In the genomic region with DNA sequence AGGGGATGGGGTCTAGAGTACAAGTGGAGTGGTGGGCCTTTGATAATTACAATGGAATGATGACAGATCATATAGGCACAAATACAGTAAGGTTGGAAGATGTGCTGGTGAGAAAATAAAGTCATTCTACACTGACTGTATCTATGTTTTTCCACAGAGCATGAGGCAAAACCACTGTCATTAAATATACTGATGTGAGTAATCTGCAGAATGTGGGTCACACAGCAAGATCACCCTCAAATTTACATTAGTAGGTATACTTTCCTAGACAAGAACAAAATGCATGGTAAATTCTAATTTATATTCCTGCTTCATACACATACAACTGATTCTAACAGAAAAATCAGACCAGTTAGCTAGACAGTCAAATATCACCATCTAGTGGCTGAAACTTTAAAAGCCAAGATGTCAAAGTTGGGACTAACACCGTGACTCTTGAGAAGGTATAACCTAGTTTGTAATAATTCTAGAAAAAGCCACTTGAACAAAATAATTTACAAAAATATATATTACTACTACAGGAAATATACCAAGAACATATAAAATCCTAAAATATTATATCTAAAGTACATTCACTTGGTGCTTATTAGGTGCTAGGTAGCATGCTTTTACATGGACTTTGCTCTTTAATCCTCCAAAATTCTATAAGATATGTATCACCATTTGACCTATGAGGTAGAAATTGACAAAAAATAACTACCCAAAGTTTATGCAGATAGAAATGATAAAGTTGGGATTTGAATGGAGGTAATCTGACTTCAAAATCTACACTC, we compare ENCODE assay signal across 8 cellular contexts. TPM values are rescaled to one million over a fixed set of nuclear protein-coding genes. Genes with fewer than 3 reads are reported as not detected.
DNase-seq lines count a peak whose midpoint lies in the region; ATAC-seq and TF ChIP-seq lines count a peak whose summit lies in the region.

No MANE protein-coding gene starts in this region.

- H3K4me3 Mint-ChIP-seq in stimulated activated memory B cell treated with anti-CD40 and anti-IgM and Interleukin-4, amounts not matched to agents 10 μg/mL and 1 μg/mL and 100 μg/mL, for 72 hours: no peak overlapping the region

- no peak overlapping the region for H3K9ac ChIP-seq in adipocyte (ENCODE audit: low read length)

- peaks cover 0 to 4% of the 10 kb centered on the region in 2 donors for H3K9me3 ChIP-seq in right atrium auricular region
- no peaks in the 10 kb centered on the region for H3K9me3 ChIP-seq in adipocyte (ENCODE audit: control insufficient read depth, low read length)

- peaks cover 7% of the 10 kb centered on the region for H3K9me3 Mint-ChIP-seq in stimulated activated memory B cell treated with anti-CD40 and anti-IgM and Interleukin-4, amounts not matched to agents 10 μg/mL and 1 μg/mL and 100 μg/mL, for 72 hours

- DNase-seq in Right ventricle myocardium inferior (ENCODE audit: missing footprints) (no peak), right atrium auricular region (ENCODE audit: low spot score) (no peak), NCI-H2107 treated with DMSO at 0.1 percent for 48 hours (lab: John Stamatoyannopoulos, UW; ENCODE audit: unreplicated experiment) (peak; percentile 25), adipocyte (ENCODE audit: low read depth) (peak; percentile 83), hepatic stellate cell (ENCODE audit: low spot score) (peak; percentile 45), islet precursor cell (no peak)

- peak in 1 of 2 donors; percentile 82 for TF ChIP-seq CTCF in right atrium auricular region (IDR thresholded peaks at IDR 0.05)

- H3K27me3 Mint-ChIP-seq in stimulated activated memory B cell treated with anti-CD40 and anti-IgM and Interleukin-4, amounts not matched to agents 10 μg/mL and 1 μg/mL and 100 μg/mL, for 72 hours: no peaks in the 10 kb centered on the region

- no peak overlapping the region for H3K27ac Mint-ChIP-seq in stimulated activated memory B cell treated with anti-CD40 and anti-IgM and Interleukin-4, amounts not matched to agents 10 μg/mL and 1 μg/mL and 100 μg/mL, for 72 hours

- H3K36me3 ChIP-seq in right atrium auricular region (peaks cover 13% of the 10 kb centered on the region), adipocyte (ENCODE audit: control insufficient read depth, insufficient read depth, low read length, severe bottlenecking) (peaks cover 7% of the 10 kb centered on the region)

- peaks cover 44% of the 10 kb centered on the region for H3K36me3 Mint-ChIP-seq in stimulated activated memory B cell treated with anti-CD40 and anti-IgM and Interleukin-4, amounts not matched to agents 10 μg/mL and 1 μg/mL and 100 μg/mL, for 72 hours

- no peak overlapping the region for H3K4me3 ChIP-seq in right atrium auricular region
- no peak overlapping the region for H3K4me3 ChIP-seq in adipocyte (ENCODE audit: low read length)

- peaks cover 28% of the 10 kb centered on the region for H3K4me1 Mint-ChIP-seq in stimulated activated memory B cell treated with anti-CD40 and anti-IgM and Interleukin-4, amounts not matched to agents 10 μg/mL and 1 μg/mL and 100 μg/mL, for 72 hours

- no peaks in the 10 kb centered on the region for H3K27me3 ChIP-seq in right atrium auricular region
- H3K27me3 ChIP-seq in adipocyte (replicated peaks; ENCODE audit: control insufficient read depth, insufficient read depth, low read length): no peaks in the 10 kb centered on the region

- H3K27ac ChIP-seq in right atrium auricular region: no peak overlapping the region

- peak; percentile 42 for ATAC-seq in Right ventricle myocardium inferior
- peak; percentile 77 for ATAC-seq in HG02759 (IDR thresholded peaks at IDR 0.05; ENCODE audit: unreplicated experiment)
- peak; percentile 39 for ATAC-seq in stimulated activated memory B cell treated with anti-CD40 and anti-IgM and Interleukin-4, amounts not matched to agents 10 μg/mL and 1 μg/mL and 100 μg/mL, for 72 hours

- H3K4me1 ChIP-seq in right atrium auricular region (peaks cover 0 to 27% of the 10 kb centered on the region in 2 donors), adipocyte (ENCODE audit: control insufficient read depth, insufficient read depth, low read length) (peaks cover 25% of the 10 kb centered on the region)

- intact Hi-C loops in Right ventricle myocardium inferior (cut with DNase I): loop anchor here (5.0 to 10.0 kb wide), 3 partner anchors 789 to 1151 kb away; no protein-coding TSS in a partner anchor

RNA-seq across cellular contexts. Expression of gene TTC33, which starts 19.5 kb away (rescaled TPM):
- total RNA-seq in Right ventricle myocardium inferior (19.3 TPM), right atrium auricular region (10 to 100 TPM; 10.2 to 16.7 TPM)

RNA-seq across cellular contexts. Expression of gene PTGER4, which starts 56.6 kb away (rescaled TPM):
- total RNA-seq in Right ventricle myocardium inferior (8.5 TPM), right atrium auricular region (10 to 100 TPM in 1 of 2 donors, 1 to 10 TPM in 1; 7.3 to 22.0 TPM)

Comparison
In these comparisons a context has a peak if more than half of its experiments do, and no peak if none do; other contexts are left out.
1. DNase-seq: peak in NCI-H2107 treated with DMSO at 0.1 percent for 48 hours (single experiment), adipocyte (single experiment) and hepatic stellate cell (single experiment); none in Right ventricle myocardium inferior (single experiment), right atrium auricular region (single experiment) and islet precursor cell (single experiment).
2. Peak in every context shown above with its lines, with median percentiles within 50 percentile points of each other: ATAC-seq.